15 cellular contexts compared by ENCODE assay signal in genomic region chr20:55252525-55252924, GRCh38.
A peak's percentile ranks its signal among the peaks of the same experiment; 100 is the strongest.
DNase-seq lines count a peak whose midpoint lies in the region; ATAC-seq and TF ChIP-seq lines count a peak whose summit lies in the region.
"Had no signal": no experiment of that assay in that cellular context is flagged by ENCODE, and none has a peak within 500 bp of the region (broad histone marks: within the 10 kb centered on the region; RNA-seq: fewer than 3 reads in every experiment).

No MANE protein-coding gene starts in this region.

- CTCF ChIA-PET in activated naive CD4-positive, alpha-beta T cell treated with anti-CD3 and anti-CD28 coated beads, Interleukin-2, amount 10 ng/mL, durations not matched to agents 7 days and 5 days (lab: Charles Lee): no interaction called here

- DNase-seq in MM.1S (peak; percentile 20), cerebellum (ENCODE audit: low spot score) (peak; percentile 0), left kidney (ENCODE audit: low read depth, low spot score) (peak; percentile 11), testis (peak; percentile 18), brain microvascular endothelial cell (no peak)
- no peak for DNase-seq in activated naive CD4-positive, alpha-beta T cell treated with anti-CD3 and anti-CD28 coated beads, Interleukin-2, amount 10 ng/mL, durations not matched to agents 7 days and 5 days
- DNase-seq: H7, NCI-H1436 treated with DMSO at 0.1 percent for 48 hours, NCI-H2029 treated with DMSO at 0.1 percent for 48 hours, NCI-H510A, NCI-H82 had no signal

- H3K4me1 Mint-ChIP-seq in activated naive CD4-positive, alpha-beta T cell treated with anti-CD3 and anti-CD28 coated beads, Interleukin-2, amount 10 ng/mL, durations not matched to agents 7 days and 5 days: no peaks in the 10 kb centered on the region

- H3K27me3 Mint-ChIP-seq in activated naive CD4-positive, alpha-beta T cell treated with anti-CD3 and anti-CD28 coated beads, Interleukin-2, amount 10 ng/mL, durations not matched to agents 7 days and 5 days: no peaks in the 10 kb centered on the region

- no peak for ATAC-seq in HG02571 (IDR thresholded peaks at IDR 0.05; ENCODE audit: unreplicated experiment)
- ATAC-seq: K562, Panc1 had no signal

- no peak overlapping the region for H2AFZ ChIP-seq in MM.1S (ENCODE audit: low read length)

- no peaks in the 10 kb centered on the region for H3F3A ChIP-seq in MM.1S (ENCODE audit: insufficient read depth, low read length)

- no peak overlapping the region for H3K4me3 Mint-ChIP-seq in activated naive CD4-positive, alpha-beta T cell treated with anti-CD3 and anti-CD28 coated beads, Interleukin-2, amount 10 ng/mL, durations not matched to agents 7 days and 5 days

- no peak overlapping the region for H3K4me2 ChIP-seq in MM.1S (ENCODE audit: low read depth, low read length)

- H4K20me1 ChIP-seq in MM.1S (ENCODE audit: insufficient read depth, low read length): no peaks in the 10 kb centered on the region

- TF ChIP-seq POLR2A in testis (IDR thresholded peaks at IDR 0.05): no peak

- H3K9me3 ChIP-seq in MM.1S (replicated peaks; ENCODE audit: insufficient read depth, low read length) (no peaks in the 10 kb centered on the region), testis (no peaks in the 10 kb centered on the region)

- in situ Hi-C loops in brain microvascular endothelial cell (cut with HindIII; ENCODE audit: low pct_ligation_motif_present, low sequenced_read_pairs): no loop called here

- H3K4me1 ChIP-seq in MM.1S (ENCODE audit: low read length): no peaks in the 10 kb centered on the region
- H3K4me1 ChIP-seq in testis: peaks cover 20% of the 10 kb centered on the region

- H3K79me2 ChIP-seq in MM.1S (ENCODE audit: low read length): no peaks in the 10 kb centered on the region

- no peak overlapping the region for H3K27ac ChIP-seq in MM.1S (ENCODE audit: low read length)
- no peak overlapping the region for H3K27ac ChIP-seq in testis
- no peak overlapping the region for H3K27ac ChIP-seq in brain microvascular endothelial cell
- H3K27ac ChIP-seq: HL-60 had no signal

- no peak overlapping the region for H3K27ac Mint-ChIP-seq in activated naive CD4-positive, alpha-beta T cell treated with anti-CD3 and anti-CD28 coated beads, Interleukin-2, amount 10 ng/mL, durations not matched to agents 7 days and 5 days

- no peaks in the 10 kb centered on the region for H3K9me2 ChIP-seq in MM.1S (replicated peaks; ENCODE audit: insufficient read depth, low read length)

- no peak overlapping the region for H3K9ac ChIP-seq in MM.1S (ENCODE audit: low read length)

- H3K4me3 ChIP-seq in MM.1S (ENCODE audit: low read length) (no peak overlapping the region), testis (no peak overlapping the region), brain microvascular endothelial cell (ENCODE audit: low read depth, low read length) (no peak overlapping the region)
- H3K4me3 ChIP-seq: K562 had no signal

- no peak for TF ChIP-seq CTCF in MM.1S (IDR thresholded peaks at IDR 0.05; ENCODE audit: low read length)
- TF ChIP-seq CTCF in testis (IDR thresholded peaks at IDR 0.05): no peak
- no peak for TF ChIP-seq CTCF in brain microvascular endothelial cell (IDR thresholded peaks at IDR 0.05; ENCODE audit: low read depth, low read length, missing control alignments)

- no peaks in the 10 kb centered on the region for H3K36me3 ChIP-seq in MM.1S (replicated peaks; ENCODE audit: insufficient read depth, low read length)
- no peaks in the 10 kb centered on the region for H3K36me3 ChIP-seq in testis (ENCODE audit: low read depth, missing control alignments)
- no peaks in the 10 kb centered on the region for H3K36me3 ChIP-seq in brain microvascular endothelial cell (replicated peaks)

- peaks cover 20% of the 10 kb centered on the region for H3K9me3 Mint-ChIP-seq in activated naive CD4-positive, alpha-beta T cell treated with anti-CD3 and anti-CD28 coated beads, Interleukin-2, amount 10 ng/mL, durations not matched to agents 7 days and 5 days

- intact Hi-C loops in testis (cut with DNase I; ENCODE audit: low total_unique reads): no loop called here

- no peaks in the 10 kb centered on the region for H3K27me3 ChIP-seq in MM.1S (replicated peaks; ENCODE audit: insufficient read depth, low read length)
- no peaks in the 10 kb centered on the region for H3K27me3 ChIP-seq in testis
- H3K27me3 ChIP-seq in brain microvascular endothelial cell (replicated peaks): no peaks in the 10 kb centered on the region

- no peaks in the 10 kb centered on the region for H3K36me3 Mint-ChIP-seq in activated naive CD4-positive, alpha-beta T cell treated with anti-CD3 and anti-CD28 coated beads, Interleukin-2, amount 10 ng/mL, durations not matched to agents 7 days and 5 days

- WGBS in testis, 2 donors: 27 to 31% methylated on average over 4 of the region's 4 CpGs

Comparison
In these comparisons a context has a peak if more than half of its experiments do, and no peak if none do; other contexts are left out.
1. DNase-seq: peak in MM.1S (single experiment), cerebellum (single experiment), left kidney (single experiment) and testis (single experiment); none in activated naive CD4-positive, alpha-beta T cell treated with anti-CD3 and anti-CD28 coated beads, Interleukin-2, amount 10 ng/mL, durations not matched to agents 7 days and 5 days (single experiment) and brain microvascular endothelial cell (single experiment).